In genomic region chr1:92817986-92818764, GRCh38 we compare ENCODE assay signal across 2 cellular contexts.
TF ChIP-seq lines count a peak whose summit lies in the region.

No MANE protein-coding gene starts in this region.

TF ChIP-seq in IMR-90, 13 proteins besides CTCF, POLR2A, EP300 and RAD21:
- no peak for TF ChIP-seq FOS (IDR thresholded peaks at IDR 0.05; ENCODE audit: low read depth, low read length)
- no peak for TF ChIP-seq MAZ (IDR thresholded peaks at IDR 0.05; ENCODE audit: borderline replicate concordance, low read depth, low read length)
- TF ChIP-seq NFE2L2 (IDR thresholded peaks at IDR 0.05; ENCODE audit: low read depth, low read length) = no peak
- TF ChIP-seq RFX5 (IDR thresholded peaks at IDR 0.05; ENCODE audit: low read depth, low read length) = no peak
- peak; percentile 69 for TF ChIP-seq SMC3 (IDR thresholded peaks at IDR 0.05; ENCODE audit: low read depth, low read length)
- TF ChIP-seq CEBPB (IDR thresholded peaks at IDR 0.05; ENCODE audit: low read depth, low read length) = no peak
- TF ChIP-seq ELK1 (IDR thresholded peaks at IDR 0.05; ENCODE audit: borderline replicate concordance, low read depth, low read length) = no peak

TF ChIP-seq in K562, 482 proteins besides CTCF, POLR2A, EP300 and RAD21:
- TF ChIP-seq NFYB (IDR thresholded peaks at IDR 0.05; ENCODE audit: extremely low read depth, insufficient read length) (no peak), CEBPB (tag; IDR thresholded peaks at IDR 0.05) (0 out of 2 replicates have a peak, but pooled peaks have one; percentile 25), KAT8 (IDR thresholded peaks at IDR 0.05; ENCODE audit: low read depth) (no peak), SMC3 (conservative IDR thresholded peaks at IDR 0.05; ENCODE audit: insufficient read depth, low read depth, low read length) (peak; percentile 68), KLF16 (IDR thresholded peaks at IDR 0.05) (peak; percentile 18; the same call in 1 of the 2 replicates), TAF9B (IDR thresholded peaks at IDR 0.05; ENCODE audit: partially characterized antibody) (no peak), FOXO4 (CRISPR knock-in tag; IDR thresholded peaks at IDR 0.05) (no peak), ZNF431 (CRISPR knock-in tag; IDR thresholded peaks at IDR 0.05) (no peak), GATA2 (CRISPR knock-in tag; IDR thresholded peaks at IDR 0.05) (no peak), CBX3 (IDR thresholded peaks at IDR 0.05; ENCODE audit: borderline replicate concordance in 1 of 2, low read length in 2 of 2) (no peak), ZNF561 (CRISPR knock-in tag; conservative IDR thresholded peaks at IDR 0.05) (no peak), KLF13 (tag; IDR thresholded peaks at IDR 0.05; ENCODE audit: borderline replicate concordance, low read depth) (no peak), CC2D1A (IDR thresholded peaks at IDR 0.05) (peak; percentile 27; the same call in 1 of the 2 replicates), ELK3 (CRISPR knock-in tag; IDR thresholded peaks at IDR 0.05) (no peak), ZNF174 (CRISPR knock-in tag; IDR thresholded peaks at IDR 0.05) (no peak), ARID1B (IDR thresholded peaks at IDR 0.05) (0 out of 2 replicates have a peak, but pooled peaks have one; percentile 15), ELF1 (tag; IDR thresholded peaks at IDR 0.05) (0 out of 2 replicates have a peak, but pooled peaks have one; percentile 25), HOXB6 (CRISPR knock-in tag; IDR thresholded peaks at IDR 0.05; ENCODE audit: borderline replicate concordance) (no peak), CREB5 (CRISPR knock-in tag; IDR thresholded peaks at IDR 0.05) (no peak), DEAF1 (CRISPR knock-in tag; IDR thresholded peaks at IDR 0.05) (0 out of 2 replicates have a peak, but pooled peaks have one; percentile 22), ETV6 (IDR thresholded peaks at IDR 0.05; ENCODE audit: borderline replicate concordance in 1 of 2, low read depth in 2 of 2, low read length in 1 of 2) (no peak), ETV6 (CRISPR knock-in tag; IDR thresholded peaks at IDR 0.05; ENCODE audit: borderline replicate concordance) (no peak), TEAD2 (tag; IDR thresholded peaks at IDR 0.05) (no peak), POLR2G (IDR thresholded peaks at IDR 0.05; ENCODE audit: low read depth, low read length) (no peak), RNF2 (IDR thresholded peaks at IDR 0.05) (no peak), ZNF277 (CRISPR knock-in tag; IDR thresholded peaks at IDR 0.05; ENCODE audit: borderline replicate concordance) (no peak), TCF3 (CRISPR knock-in tag; IDR thresholded peaks at IDR 0.05) (no peak), FOXK2 (conservative IDR thresholded peaks at IDR 0.05 in 1 of 2, IDR thresholded peaks at IDR 0.05 in 1 of 2; ENCODE audit: low read depth in 2 of 2) (peak in 1 of 2 experiments; percentile 20; a peak in 1 of 4 replicates), MEF2A (IDR thresholded peaks at IDR 0.05; ENCODE audit: control insufficient read depth, low read depth, low read length) (no peak), HOMEZ (CRISPR knock-in tag; IDR thresholded peaks at IDR 0.05) (no peak), MGA (IDR thresholded peaks at IDR 0.05) (no peak)
TF ChIP-seq in K562: peak in this region for 8.
